Comparison of ENCODE assay signal across 8 cellular contexts in genomic region chr11:15819679-15820286, GRCh38.
A peak's percentile ranks its signal among the peaks of the same experiment; 100 is the strongest.
DNase-seq lines count a peak whose midpoint lies in the region; ATAC-seq and TF ChIP-seq lines count a peak whose summit lies in the region.

No MANE protein-coding gene starts in this region.

- TF ChIP-seq RAD21 in SK-N-SH (IDR thresholded peaks at IDR 0.05; ENCODE audit: low read length) (peak; percentile 43), liver (IDR thresholded peaks at IDR 0.05) (peak; percentile 85 to 95)

- TF ChIP-seq CTCF in SK-N-SH (IDR thresholded peaks at IDR 0.05) (peak; percentile 46), choroid plexus epithelial cell (conservative IDR thresholded peaks at IDR 0.05; ENCODE audit: low read depth, low read length) (peak; percentile 95), liver (IDR thresholded peaks at IDR 0.05; ENCODE audit: low read depth, low read length, missing input control) (peak; percentile 88)

- H3K27ac ChIP-seq in SK-N-SH (ENCODE audit: low read depth in 2 of 2, low read length in 1 of 2) (no peak overlapping the region), liver (ENCODE audit: low read depth in 1 of 2, low read length in 2 of 2) (no peak overlapping the region), substantia nigra (ENCODE audit: low read depth, low read length, poor library complexity, severe bottlenecking) (no peak overlapping the region)

- no peak overlapping the region for H3K4me2 ChIP-seq in SK-N-SH

- H3F3A ChIP-seq in SK-N-SH (replicated peaks; ENCODE audit: insufficient read depth), result no peaks in the 10 kb centered on the region

- 42% methylated on average over 8 of the region's 8 CpGs for WGBS in SK-N-SH (ENCODE audit: low lambda C conversion rate)
- WGBS in liver, result 16% methylated on average over 8 of the region's 8 CpGs

- H3K27me3 ChIP-seq in SK-N-SH (ENCODE audit: insufficient read depth) (no peaks in the 10 kb centered on the region), liver (ENCODE audit: control insufficient read depth in 4 of 4, insufficient read depth in 4 of 4, low read length in 3 of 4) (no peaks in the 10 kb centered on the region)

- H2AFZ ChIP-seq in SK-N-SH (ENCODE audit: low read depth), result no peak overlapping the region

- H3K36me3 ChIP-seq in SK-N-SH (replicated peaks in 1 of 2; ENCODE audit: control insufficient read depth in 1 of 2, insufficient read depth in 2 of 2, low read length in 1 of 2), result no peaks in the 10 kb centered on the region
- H3K36me3 ChIP-seq in liver (ENCODE audit: control insufficient read depth in 4 of 4, insufficient read depth in 3 of 4, low read depth in 1 of 4, low read length in 3 of 4), result no peaks in the 10 kb centered on the region

- H3K4me1 ChIP-seq in SK-N-SH (ENCODE audit: control insufficient read depth in 1 of 2, insufficient read depth in 2 of 2, low read depth in 1 of 2, low read length in 1 of 2) (peaks cover 0 to 2% of the 10 kb centered on the region in 2 experiments; a peak in 1 of 4 replicates), liver (ENCODE audit: control insufficient read depth in 4 of 4, insufficient read depth in 4 of 4, low read length in 3 of 4) (peaks cover 0 to 20% (median 11%) of the 10 kb centered on the region in 4 donors)

- no peaks in the 10 kb centered on the region for H4K20me1 ChIP-seq in SK-N-SH (ENCODE audit: insufficient read depth)

- peak; percentile 38 for DNase-seq in G401 (ENCODE audit: low spot score)
- DNase-seq in HT-29 (ENCODE audit: low spot score), result peak; percentile 90
- no peak for DNase-seq in SK-N-SH
- DNase-seq in choroid plexus epithelial cell (ENCODE audit: low read depth), result peak; percentile 62
- peak; percentile 9 to 90 (median 82) for DNase-seq in substantia nigra (lab: John Stamatoyannopoulos, UW)
- DNase-seq in cerebellum (ENCODE audit: low spot score), result no peak

- H3K9me2 ChIP-seq in SK-N-SH, result no peaks in the 10 kb centered on the region

- H3K4me3 ChIP-seq in SK-N-SH (ENCODE audit: low read depth in 2 of 2, low read length in 1 of 2) (no peak overlapping the region; a peak in 1 of 4 replicates), choroid plexus epithelial cell (ENCODE audit: low read depth, low read length) (no peak overlapping the region), liver (ENCODE audit: low read depth in 1 of 3, low read length in 3 of 3) (no peak overlapping the region)

- no peak overlapping the region for H3K9ac ChIP-seq in SK-N-SH
- no peak overlapping the region for H3K9ac ChIP-seq in liver (ENCODE audit: low read depth in 1 of 2, low read length in 2 of 2)

- H3K79me2 ChIP-seq in SK-N-SH (ENCODE audit: insufficient read depth), result no peaks in the 10 kb centered on the region

- in situ Hi-C loops in G401 (cut with HindIII; ENCODE audit: low sequenced_read_pairs), result no loop called here

- CTCF ChIA-PET in SK-N-SH (lab: Yijun Ruan, JAX), result interaction anchor here (0.7 to 1.3 kb wide), 7 partner anchors 9 to 790 kb away, joined by 3 to 4 read pairs (median 3); no protein-coding TSS in a partner anchor

- no peak for TF ChIP-seq EP300 in SK-N-SH (IDR thresholded peaks at IDR 0.05; ENCODE audit: borderline replicate concordance in 1 of 2, low read depth in 1 of 2, low read length in 1 of 2)

- POLR2A ChIA-PET in SK-N-SH (lab: Yijun Ruan, JAX), result no interaction called here

- no peaks in the 10 kb centered on the region for H3K9me3 ChIP-seq in SK-N-SH
- H3K9me3 ChIP-seq in liver (ENCODE audit: control insufficient read depth in 4 of 4, low read length in 3 of 4), result peaks cover 0 to 2% (median 0%) of the 10 kb centered on the region in 4 donors

- ATAC-seq in GM21381 (IDR thresholded peaks at IDR 0.05; ENCODE audit: unreplicated experiment), result peak; percentile 92

TF ChIP-seq in SK-N-SH, 30 proteins besides CTCF, POLR2A, EP300 and RAD21:
- no peak for TF ChIP-seq MXI1 (IDR thresholded peaks at IDR 0.05; ENCODE audit: low read depth, low read length)
- peak; percentile 36; the same call in 1 of the 2 replicates for TF ChIP-seq SMC3 (IDR thresholded peaks at IDR 0.05; ENCODE audit: low read depth, low read length)

TF ChIP-seq in liver, 16 proteins besides CTCF, POLR2A, EP300 and RAD21:
- TF ChIP-seq JUND (IDR thresholded peaks at IDR 0.05), result no peak
- TF ChIP-seq FOXA1 (IDR thresholded peaks at IDR 0.05), result no peak
- TF ChIP-seq HNF4A (conservative IDR thresholded peaks at IDR 0.05), result peak; percentile 32 to 35
- TF ChIP-seq SP1 (IDR thresholded peaks at IDR 0.05), result peak; percentile 38
- TF ChIP-seq FOXA2 (IDR thresholded peaks at IDR 0.05), result no peak
- peak; percentile 47 for TF ChIP-seq MAX (IDR thresholded peaks at IDR 0.05)
- peak; percentile 41 for TF ChIP-seq NR2F2 (IDR thresholded peaks at IDR 0.05)
- TF ChIP-seq YY1 (IDR thresholded peaks at IDR 0.05), result no peak
- no peak for TF ChIP-seq GABPA (IDR thresholded peaks at IDR 0.05 in 1 of 2, conservative IDR thresholded peaks at IDR 0.05 in 1 of 2)
- TF ChIP-seq, protein P1, sequence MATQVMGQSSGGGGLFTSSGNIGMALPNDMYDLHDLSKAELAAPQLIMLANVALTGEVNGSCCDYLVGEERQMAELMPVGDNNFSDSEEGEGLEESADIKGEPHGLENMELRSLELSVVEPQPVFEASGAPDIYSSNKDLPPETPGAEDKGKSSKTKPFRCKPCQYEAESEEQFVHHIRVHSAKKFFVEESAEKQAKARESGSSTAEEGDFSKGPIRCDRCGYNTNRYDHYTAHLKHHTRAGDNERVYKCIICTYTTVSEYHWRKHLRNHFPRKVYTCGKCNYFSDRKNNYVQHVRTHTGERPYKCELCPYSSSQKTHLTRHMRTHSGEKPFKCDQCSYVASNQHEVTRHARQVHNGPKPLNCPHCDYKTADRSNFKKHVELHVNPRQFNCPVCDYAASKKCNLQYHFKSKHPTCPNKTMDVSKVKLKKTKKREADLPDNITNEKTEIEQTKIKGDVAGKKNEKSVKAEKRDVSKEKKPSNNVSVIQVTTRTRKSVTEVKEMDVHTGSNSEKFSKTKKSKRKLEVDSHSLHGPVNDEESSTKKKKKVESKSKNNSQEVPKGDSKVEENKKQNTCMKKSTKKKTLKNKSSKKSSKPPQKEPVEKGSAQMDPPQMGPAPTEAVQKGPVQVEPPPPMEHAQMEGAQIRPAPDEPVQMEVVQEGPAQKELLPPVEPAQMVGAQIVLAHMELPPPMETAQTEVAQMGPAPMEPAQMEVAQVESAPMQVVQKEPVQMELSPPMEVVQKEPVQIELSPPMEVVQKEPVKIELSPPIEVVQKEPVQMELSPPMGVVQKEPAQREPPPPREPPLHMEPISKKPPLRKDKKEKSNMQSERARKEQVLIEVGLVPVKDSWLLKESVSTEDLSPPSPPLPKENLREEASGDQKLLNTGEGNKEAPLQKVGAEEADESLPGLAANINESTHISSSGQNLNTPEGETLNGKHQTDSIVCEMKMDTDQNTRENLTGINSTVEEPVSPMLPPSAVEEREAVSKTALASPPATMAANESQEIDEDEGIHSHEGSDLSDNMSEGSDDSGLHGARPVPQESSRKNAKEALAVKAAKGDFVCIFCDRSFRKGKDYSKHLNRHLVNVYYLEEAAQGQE (IDR thresholded peaks at IDR 0.05), result no peak
- no peak for TF ChIP-seq TAF1 (conservative IDR thresholded peaks at IDR 0.05)
- TF ChIP-seq ATF3 (IDR thresholded peaks at IDR 0.05), result no peak
- TF ChIP-seq ZBTB33 (IDR thresholded peaks at IDR 0.05), result no peak
- peak; percentile 61 to 74 for TF ChIP-seq RXRA (IDR thresholded peaks at IDR 0.05)
- no peak for TF ChIP-seq HNF4G (IDR thresholded peaks at IDR 0.05)
- TF ChIP-seq EGR1 (IDR thresholded peaks at IDR 0.05; ENCODE audit: low read depth in 2 of 2), result no peak

Comparison
In these comparisons a context has a peak if more than half of its experiments do, and no peak if none do; other contexts are left out.
1. DNase-seq: peak in G401 (single experiment), HT-29 (single experiment), choroid plexus epithelial cell (single experiment) and substantia nigra (49 of 49); none in SK-N-SH (single experiment) and cerebellum (single experiment).
2. Peak in every context shown above with its lines, with median percentiles within 50 percentile points of each other: CTCF ChIP-seq.